Comparison of ENCODE assay signal across 23 cellular contexts in genomic region chr20:7463290-7463689, GRCh38.
"Had no signal": no experiment of that assay in that cellular context is flagged by ENCODE, and none has a peak within 500 bp of the region (broad histone marks: within the 10 kb centered on the region; RNA-seq: fewer than 3 reads in every experiment).

No MANE protein-coding gene starts in this region.

- H3K27ac ChIP-seq: neural progenitor cell, ovary, parathyroid adenoma, psoas muscle, right lobe of liver, sigmoid colon, stomach, thoracic aorta, thyroid gland, tibial nerve, upper lobe of left lung, vagina had no signal

- H3K4me3 ChIP-seq: neural progenitor cell, ovary, psoas muscle, right lobe of liver, sigmoid colon, stomach, thoracic aorta, thyroid gland, tibial nerve, upper lobe of left lung, vagina had no signal

- FAIRE-seq: small intestine, urothelium cell line had no signal

- H3K9ac ChIP-seq: neural progenitor cell, parathyroid adenoma had no signal

- H3K79me2 ChIP-seq: parathyroid adenoma had no signal

- H2AFZ ChIP-seq: neural progenitor cell, parathyroid adenoma had no signal

- H3K36me3 ChIP-seq: neural progenitor cell, ovary, right lobe of liver, sigmoid colon, stomach, thoracic aorta, thyroid gland, tibial nerve, upper lobe of left lung, vagina had no signal

- H3K4me2 ChIP-seq: neural progenitor cell had no signal

- H3K9me3 ChIP-seq: ovary, psoas muscle, right lobe of liver, sigmoid colon, stomach, thoracic aorta, thyroid gland, tibial nerve, upper lobe of left lung, vagina had no signal

- DNase-seq: occipital lobe; ovary; psoas muscle; right cardiac atrium; right lobe of liver; sigmoid colon; small intestine; stimulated activated CD4-positive, alpha-beta T cell treated with anti-CD3 and anti-CD28 coated beads, Interleukin-15, amount 100 ng/mL, for 24 hours; stimulated activated CD4-positive, alpha-beta T cell treated with anti-CD3 and anti-CD28 coated beads, Interleukin-2, amount 100 ng/mL, for 24 hours; stimulated activated CD4-positive, alpha-beta T cell treated with anti-CD3 and anti-CD28 coated beads, Interleukin-2, amount 100 ng/mL, for 48 hours; stimulated activated CD4-positive, alpha-beta T cell treated with anti-CD3 and anti-CD28 coated beads, Interleukin-4, amount 100 ng/mL, for 24 hours; stimulated activated naive B cell treated with anti-CD40 and anti-IgM and Interleukin-4, amounts not matched to agents 10 μg/mL and 1 μg/mL and 100 μg/mL, for 72 hours; stimulated activated naive CD4-positive, alpha-beta T cell treated with Interleukin-2 at 50 U/mL for 16 hours; stomach; thyroid gland; trophoblast cell; upper lobe of left lung had no signal

- H3K4me1 ChIP-seq: neural progenitor cell, parathyroid adenoma, psoas muscle, right lobe of liver, sigmoid colon, stomach, thyroid gland, tibial nerve, upper lobe of left lung, vagina had no signal

- H3K27me3 ChIP-seq: neural progenitor cell, ovary, right lobe of liver, sigmoid colon, stomach, thyroid gland, tibial nerve, upper lobe of left lung, vagina had no signal
